13 cellular contexts compared by ENCODE assay signal in genomic region chr4:75547647-75548387, GRCh38. TPM values are rescaled to one million over a fixed set of nuclear protein-coding genes. Genes with fewer than 3 reads are reported as not detected.
DNase-seq lines count a peak whose midpoint lies in the region; ATAC-seq, FAIRE-seq and TF ChIP-seq lines count a peak whose summit lies in the region.
"Had no signal": no experiment of that assay in that cellular context is flagged by ENCODE, and none has a peak within 500 bp of the region (broad histone marks: within the 10 kb centered on the region; RNA-seq: fewer than 3 reads in every experiment).

No MANE protein-coding gene starts in this region.

- H3K9ac ChIP-seq in kidney (ENCODE audit: low read length in 2 of 2) = no peak overlapping the region

- intact Hi-C loops in kidney (cut with DNase I) = no loop called here
- intact Hi-C loops in uterus (cut with DNase I; ENCODE audit: low total_unique reads) = no loop called here
- intact Hi-C loops in activated naive CD4-positive, alpha-beta T cell treated with anti-CD3 and anti-CD28 coated beads for 36 hours (cut with micrococcal nuclease) = no loop called here

- H3K27me3 ChIP-seq in uterus = no peaks in the 10 kb centered on the region

- no peak overlapping the region for H3K27ac Mint-ChIP-seq in T-helper 2 cell treated with Interferon-gamma antibody and Interleukin-4, amounts not matched to agents 5 μg/mL and 100 μg/mL, for 36 hours
- H3K27ac Mint-ChIP-seq in activated naive CD4-positive, alpha-beta T cell treated with anti-CD3 and anti-CD28 coated beads for 36 hours = no peak overlapping the region
- H3K27ac Mint-ChIP-seq: dendritic cell treated with granulocyte-macrophage colony-stimulating factor and Interleukin-4, amounts not matched to agents 40 ng/mL and 50 ng/mL, for 4 days; immature natural killer cell; progenitor cell of endocrine pancreas had no signal

- H3K27me3 Mint-ChIP-seq in T-helper 2 cell treated with Interferon-gamma antibody and Interleukin-4, amounts not matched to agents 5 μg/mL and 100 μg/mL, for 36 hours (ENCODE audit: low read depth) = no peaks in the 10 kb centered on the region
- no peaks in the 10 kb centered on the region for H3K27me3 Mint-ChIP-seq in activated naive CD4-positive, alpha-beta T cell treated with anti-CD3 and anti-CD28 coated beads for 36 hours (ENCODE audit: low read depth)
- H3K27me3 Mint-ChIP-seq: dendritic cell treated with granulocyte-macrophage colony-stimulating factor and Interleukin-4, amounts not matched to agents 40 ng/mL and 50 ng/mL, for 4 days; progenitor cell of endocrine pancreas had no signal

- H3K9me3 Mint-ChIP-seq in T-helper 2 cell treated with Interferon-gamma antibody and Interleukin-4, amounts not matched to agents 5 μg/mL and 100 μg/mL, for 36 hours = no peaks in the 10 kb centered on the region
- no peaks in the 10 kb centered on the region for H3K9me3 Mint-ChIP-seq in activated naive CD4-positive, alpha-beta T cell treated with anti-CD3 and anti-CD28 coated beads for 36 hours
- H3K9me3 Mint-ChIP-seq: dendritic cell treated with granulocyte-macrophage colony-stimulating factor and Interleukin-4, amounts not matched to agents 40 ng/mL and 50 ng/mL, for 4 days; immature natural killer cell had no signal

- H3K36me3 ChIP-seq in kidney (ENCODE audit: control insufficient read depth in 1 of 2, insufficient read depth in 2 of 2, low read length in 2 of 2) (peaks cover 0 to 5% of the 10 kb centered on the region in 2 donors), uterus (no peaks in the 10 kb centered on the region)

- TF ChIP-seq CTCF in kidney (IDR thresholded peaks at IDR 0.05; ENCODE audit: borderline replicate concordance, extremely low read depth, insufficient read depth) (no peak), uterus (IDR thresholded peaks at IDR 0.05) (no peak)

- H3K4me3 Mint-ChIP-seq in T-helper 2 cell treated with Interferon-gamma antibody and Interleukin-4, amounts not matched to agents 5 μg/mL and 100 μg/mL, for 36 hours = no peak overlapping the region
- H3K4me3 Mint-ChIP-seq in activated naive CD4-positive, alpha-beta T cell treated with anti-CD3 and anti-CD28 coated beads for 36 hours = no peak overlapping the region
- H3K4me3 Mint-ChIP-seq: dendritic cell treated with granulocyte-macrophage colony-stimulating factor and Interleukin-4, amounts not matched to agents 40 ng/mL and 50 ng/mL, for 4 days; immature natural killer cell had no signal

- no peaks in the 10 kb centered on the region for H3K4me1 ChIP-seq in kidney (ENCODE audit: control insufficient read depth in 1 of 2, insufficient read depth in 1 of 2, low read depth in 1 of 2, low read length in 2 of 2)
- H3K4me1 ChIP-seq in uterus = no peaks in the 10 kb centered on the region

- H3K4me3 ChIP-seq in kidney (ENCODE audit: low read length in 2 of 2) (no peak overlapping the region), uterus (no peak overlapping the region)

- FAIRE-seq in kidney (lab: Jason Lieb, UNC) = no peak

- H3K36me3 Mint-ChIP-seq in T-helper 2 cell treated with Interferon-gamma antibody and Interleukin-4, amounts not matched to agents 5 μg/mL and 100 μg/mL, for 36 hours (ENCODE audit: low read depth) = no peaks in the 10 kb centered on the region
- H3K36me3 Mint-ChIP-seq in activated naive CD4-positive, alpha-beta T cell treated with anti-CD3 and anti-CD28 coated beads for 36 hours (ENCODE audit: low read depth) = peaks cover 2% of the 10 kb centered on the region

- H3K27ac ChIP-seq in kidney (ENCODE audit: low read depth in 2 of 2, low read length in 2 of 2) = no peak overlapping the region
- H3K27ac ChIP-seq in uterus = no peak overlapping the region

- H3K4me1 Mint-ChIP-seq in T-helper 2 cell treated with Interferon-gamma antibody and Interleukin-4, amounts not matched to agents 5 μg/mL and 100 μg/mL, for 36 hours (ENCODE audit: low read depth) = peaks cover 2% of the 10 kb centered on the region
- no peaks in the 10 kb centered on the region for H3K4me1 Mint-ChIP-seq in activated naive CD4-positive, alpha-beta T cell treated with anti-CD3 and anti-CD28 coated beads for 36 hours (ENCODE audit: low read depth)
- H3K4me1 Mint-ChIP-seq: immature natural killer cell had no signal

- H3K9me3 ChIP-seq in kidney (ENCODE audit: control insufficient read depth in 1 of 2, low read length in 2 of 2) (no peaks in the 10 kb centered on the region), uterus (no peaks in the 10 kb centered on the region)

- DNase-seq in SKM-1 treated with dmso at 0.1 percent for 144 hours (lab: John Stamatoyannopoulos, UW; ENCODE audit: unreplicated experiment) (peak; percentile 7), SKM-1 (lab: John Stamatoyannopoulos, UW; ENCODE audit: unreplicated experiment) (no peak), astrocyte of the hippocampus (ENCODE audit: low read depth, low spot score) (peak; percentile 27), kidney (peak; percentile 76), uterus (peak; percentile 23 to 30)
- no peak for DNase-seq in T-helper 2 cell treated with Interferon-gamma antibody and Interleukin-4, amounts not matched to agents 5 μg/mL and 100 μg/mL, for 36 hours (ENCODE audit: low spot score)
- DNase-seq in activated naive CD4-positive, alpha-beta T cell treated with anti-CD3 and anti-CD28 coated beads for 36 hours = no peak
- DNase-seq: immature natural killer cell, NCI-H526 had no signal

- no peak for TF ChIP-seq POLR2A in uterus (IDR thresholded peaks at IDR 0.05)

- ATAC-seq in GM19455 (IDR thresholded peaks at IDR 0.05; ENCODE audit: unreplicated experiment) = no peak

- CTCF ChIA-PET in activated naive CD4-positive, alpha-beta T cell treated with anti-CD3 and anti-CD28 coated beads for 36 hours (lab: Charles Lee) = interaction anchor here (0.6 kb wide), 1 partner anchor 45 kb away, joined by 5 read pairs; no protein-coding TSS in a partner anchor

RNA-seq across cellular contexts. Expression of gene ODAPH, which starts 8.0 kb away (rescaled TPM):
- total RNA-seq in kidney (not detected), uterus (not detected)
- polyA plus RNA-seq in kidney (ENCODE audit: insufficient read depth, low read depth, low replicate concordance) = not detected
- total RNA-seq in activated naive CD4-positive, alpha-beta T cell treated with anti-CD3 and anti-CD28 coated beads for 36 hours = not detected
- total RNA-seq: progenitor cell of endocrine pancreas had no signal
- polyA plus RNA-seq: BJ, immature natural killer cell had no signal

RNA-seq across cellular contexts. Expression of gene THAP6, which starts 33.5 kb away (rescaled TPM):
- total RNA-seq in kidney (22.1 TPM), uterus (10 to 100 TPM; 25.4 to 77.6 (median 35.8) TPM)
- polyA plus RNA-seq in kidney (ENCODE audit: insufficient read depth, low read depth, low replicate concordance) = 6.4 TPM
- total RNA-seq in activated naive CD4-positive, alpha-beta T cell treated with anti-CD3 and anti-CD28 coated beads for 36 hours = 10 to 100 TPM; 14.3 to 15.4 TPM

RNA-seq across cellular contexts. Expression of gene RCHY1, which starts 33.6 kb away (rescaled TPM):
- total RNA-seq in kidney (40.2 TPM), uterus (10 to 100 TPM; 26.8 to 64.9 (median 33.5) TPM)
- polyA plus RNA-seq in kidney (ENCODE audit: insufficient read depth, low read depth, low replicate concordance) = 27.8 TPM
- 10 to 100 TPM; 31.3 to 34.6 TPM for total RNA-seq in activated naive CD4-positive, alpha-beta T cell treated with anti-CD3 and anti-CD28 coated beads for 36 hours

Comparison
In these comparisons a context has a peak if more than half of its experiments do, and no peak if none do; other contexts are left out.
1. DNase-seq: peak in SKM-1 treated with dmso at 0.1 percent for 144 hours (single experiment), astrocyte of the hippocampus (single experiment), kidney (single experiment) and uterus (2 of 2); none in SKM-1 (single experiment), T-helper 2 cell treated with Interferon-gamma antibody and Interleukin-4, amounts not matched to agents 5 μg/mL and 100 μg/mL, for 36 hours (single experiment) and activated naive CD4-positive, alpha-beta T cell treated with anti-CD3 and anti-CD28 coated beads for 36 hours (single experiment).